Comparison of ENCODE assay signal across 23 cellular contexts in genomic region chr1:171869097-171869496, GRCh38. TPM values are rescaled to one million over a fixed set of nuclear protein-coding genes. Genes with fewer than 3 reads are reported as not detected.
A peak's percentile ranks its signal among the peaks of the same experiment; 100 is the strongest.
DNase-seq lines count a peak whose midpoint lies in the region; ATAC-seq and TF ChIP-seq lines count a peak whose summit lies in the region.
"Had no signal": no experiment of that assay in that cellular context is flagged by ENCODE, and none has a peak within 500 bp of the region (broad histone marks: within the 10 kb centered on the region; RNA-seq: fewer than 3 reads in every experiment).

No MANE protein-coding gene starts in this region.

- H3K79me1 ChIP-seq in mesenchymal stem cell (replicated peaks; ENCODE audit: low read length, poor library complexity, severe bottlenecking): no peaks in the 10 kb centered on the region

- ATAC-seq in mucosa of descending colon: no peak
- ATAC-seq: heart right ventricle had no signal

- H3K4me3 ChIP-seq in mesenchymal stem cell (ENCODE audit: insufficient read depth in 1 of 2, low read depth in 1 of 2, low read length in 2 of 2): no peak overlapping the region
- H3K4me3 ChIP-seq in mucosa of descending colon: no peak overlapping the region
- H3K4me3 ChIP-seq: heart right ventricle, tibial nerve had no signal

- H3K9ac ChIP-seq in mesenchymal stem cell (ENCODE audit: low read length): no peak overlapping the region

- H3K4me2 ChIP-seq in mesenchymal stem cell (ENCODE audit: low read length, poor library complexity, severe bottlenecking): no peak overlapping the region

- no peak overlapping the region for H2BK120ac ChIP-seq in mesenchymal stem cell (ENCODE audit: low read depth, low read length)

- no peak overlapping the region for H2BK12ac ChIP-seq in mesenchymal stem cell (ENCODE audit: low read length in 2 of 2)

- H4K91ac ChIP-seq in mesenchymal stem cell (ENCODE audit: low read length): no peak overlapping the region

- in situ Hi-C loops in GM13977 (cut with MboI; ENCODE audit: low pct_unique_long_range_greater_than_20kb, low sequenced_read_pairs, unreplicated experiment): no loop called here

- no peak overlapping the region for H3K18ac ChIP-seq in mesenchymal stem cell (ENCODE audit: low read depth in 1 of 2, low read length in 2 of 2)

- H2BK5ac ChIP-seq in mesenchymal stem cell (ENCODE audit: low read depth, low read length, poor library complexity, severe bottlenecking): peak overlapping the region; percentile 90

- peak; percentile 6 for DNase-seq in NCI-H1105 treated with DMSO at 0.1 percent for 48 hours (lab: John Stamatoyannopoulos, UW)
- no peak for DNase-seq in NCI-H1105 (lab: John Stamatoyannopoulos, UW)
- peak; percentile 11 for DNase-seq in HT-29 (ENCODE audit: low spot score)
- DNase-seq in cerebellar cortex (ENCODE audit: low spot score): peak; percentile 76
- no peak for DNase-seq in mesenchymal stem cell
- no peak for DNase-seq in GM13977 (ENCODE audit: low spot score)
- DNase-seq in hypothalamus (lab: John Stamatoyannopoulos, UW): no peak
- no peak for DNase-seq in mucosa of descending colon
- DNase-seq: 8988T; activated CD4-positive, alpha-beta T cell treated with anti-CD3 and anti-CD28 coated beads, Interleukin-2, amount 50 U/mL, for 1 hour; activated gamma-delta T cell treated with Interleukin-2 at 50 U/mL for 16 hours; aorta; Caco-2; endodermal cell; heart right ventricle; mesendoderm; NCI-H1436 treated with DMSO at 0.1 percent for 48 hours; NCI-H510A treated with DMSO at 0.1 percent for 48 hours; nephron progenitor cell; SHP77; stimulated activated CD4-positive, alpha-beta T cell treated with anti-CD3 and anti-CD28 coated beads, Interleukin-2, amount 100 ng/mL, for 24 hours; stimulated activated naive CD4-positive, alpha-beta T cell treated with Interleukin-2 at 50 U/mL for 16 hours had no signal

- no peak overlapping the region for H4K8ac ChIP-seq in mesenchymal stem cell (ENCODE audit: low read length)

- no peak overlapping the region for H3K4ac ChIP-seq in mesenchymal stem cell (ENCODE audit: low read depth in 1 of 2, low read length in 2 of 2)

- H3K23ac ChIP-seq in mesenchymal stem cell (ENCODE audit: low read length in 2 of 2): no peak overlapping the region

- intact Hi-C loops in mucosa of descending colon (cut with DNase I, micrococcal nuclease): no loop called here

- TF ChIP-seq CTCF in GM13977 (IDR thresholded peaks at IDR 0.05; ENCODE audit: extremely low read depth, insufficient read depth, missing control alignments): no peak
- TF ChIP-seq CTCF in mucosa of descending colon (IDR thresholded peaks at IDR 0.05): no peak

- peaks cover 4% of the 10 kb centered on the region for H3K4me1 ChIP-seq in mesenchymal stem cell (ENCODE audit: control insufficient read depth, insufficient read depth, low read depth, low read length)
- no peaks in the 10 kb centered on the region for H3K4me1 ChIP-seq in mucosa of descending colon (ENCODE audit: low read depth)
- H3K4me1 ChIP-seq: Caco-2 had no signal

- no peak overlapping the region for H2BK15ac ChIP-seq in mesenchymal stem cell (ENCODE audit: low read depth, poor library complexity, severe bottlenecking)

- H3K36me3 ChIP-seq in mesenchymal stem cell (ENCODE audit: control insufficient read depth in 1 of 2, insufficient read depth in 2 of 2, low read depth in 1 of 2, low read length in 2 of 2) (no peaks in the 10 kb centered on the region), mucosa of descending colon (ENCODE audit: low read depth) (no peaks in the 10 kb centered on the region)
- H3K36me3 ChIP-seq: heart right ventricle, tibial nerve had no signal

- no peaks in the 10 kb centered on the region for H3K27me3 ChIP-seq in mesenchymal stem cell (ENCODE audit: control insufficient read depth in 1 of 2, insufficient read depth in 1 of 2, low read length in 2 of 2)
- H3K27me3 ChIP-seq: heart right ventricle, tibial nerve had no signal

- H2AFZ ChIP-seq in mesenchymal stem cell (ENCODE audit: low read depth, low read length): no peak overlapping the region

- H3K9me3 ChIP-seq in mesenchymal stem cell (ENCODE audit: control insufficient read depth, low read length): no peaks in the 10 kb centered on the region
- H3K9me3 ChIP-seq in mucosa of descending colon: no peaks in the 10 kb centered on the region
- H3K9me3 ChIP-seq: Caco-2, heart right ventricle, tibial nerve had no signal

- H3K27ac ChIP-seq in mesenchymal stem cell (ENCODE audit: low read length, poor library complexity, severe bottlenecking): peak overlapping the region; percentile 79

- no peak overlapping the region for H2AK5ac ChIP-seq in mesenchymal stem cell (ENCODE audit: low read length, severe bottlenecking)

- H3K14ac ChIP-seq in mesenchymal stem cell (ENCODE audit: low read length in 2 of 2): no peak overlapping the region

RNA-seq across cellular contexts. Expression of gene DNM3, which starts 27.8 kb away (rescaled TPM):
- total RNA-seq in HT-29 (2014; rRNA removed; shearing (Covaris generic)): 1.0 and 1.3 TPM in 2 replicates
- polyA plus RNA-seq in mesenchymal stem cell (2013, experiment 1 of 2): 1.3 TPM
- 1.1 TPM for polyA plus RNA-seq in mesenchymal stem cell (2013, experiment 2 of 2)
- total RNA-seq in mucosa of descending colon: 1 to 10 TPM; 1.4 to 6.4 (median 2.1) TPM

Comparison
In these comparisons a context has a peak if more than half of its experiments do, and no peak if none do; other contexts are left out.
1. DNase-seq: peak in NCI-H1105 treated with DMSO at 0.1 percent for 48 hours (single experiment), HT-29 (single experiment) and cerebellar cortex (single experiment); none in NCI-H1105 (single experiment), mesenchymal stem cell (single experiment), GM13977 (single experiment), hypothalamus (0 of 51) and mucosa of descending colon (0 of 3).